ENCODE assay signal across 9 cellular contexts in genomic region chr17:80755650-80756405, GRCh38.
DNase-seq lines count a peak whose midpoint lies in the region; ATAC-seq and TF ChIP-seq lines count a peak whose summit lies in the region.
"Had no signal": no experiment of that assay in that cellular context is flagged by ENCODE, and none has a peak within 500 bp of the region (broad histone marks: within the 10 kb centered on the region; RNA-seq: fewer than 3 reads in every experiment).

No MANE protein-coding gene starts in this region.

- ATAC-seq in stimulated activated effector memory CD8-positive, alpha-beta T cell treated with anti-CD3 and anti-CD28 coated beads, Interleukin-12 subunit alpha, Interleukin-12 subunit beta, amount 100 ng/mL, for 72 hours = no peak

- H2BK15ac ChIP-seq in neuronal stem cell (ENCODE audit: low read length) (no peak overlapping the region), mesenchymal stem cell (ENCODE audit: low read depth, poor library complexity, severe bottlenecking) (no peak overlapping the region)

- no peaks in the 10 kb centered on the region for H3K9me3 ChIP-seq in neuronal stem cell (replicated peaks in 1 of 2; ENCODE audit: control insufficient read depth in 2 of 2, insufficient read depth in 1 of 2, low read depth in 1 of 2, low read length in 2 of 2)
- H3K9me3 ChIP-seq in mesenchymal stem cell (ENCODE audit: control insufficient read depth, low read length) = no peaks in the 10 kb centered on the region
- H3K9me3 ChIP-seq: Peyer's patch had no signal

- no peak overlapping the region for H3K4me3 ChIP-seq in choroid plexus epithelial cell (ENCODE audit: low read depth, low read length)
- no peak overlapping the region for H3K4me3 ChIP-seq in neuronal stem cell (ENCODE audit: low read length in 2 of 2)
- H3K4me3 ChIP-seq in mesenchymal stem cell (ENCODE audit: insufficient read depth in 1 of 2, low read depth in 1 of 2, low read length in 2 of 2) = no peak overlapping the region
- H3K4me3 ChIP-seq: Peyer's patch had no signal

- H4K91ac ChIP-seq in neuronal stem cell (ENCODE audit: low read depth, low read length, poor library complexity) (no peak overlapping the region), mesenchymal stem cell (ENCODE audit: low read length) (no peak overlapping the region)

- WGBS in neuronal stem cell (ENCODE audit: extremely low coverage in 2 of 2, insufficient read length in 2 of 2, insufficient replicate concordance in 1 of 2), 2 donors = no CpG with 5 or more reads among the region's 5 CpGs
- 100% methylated on average over 3 of the region's 5 CpGs for WGBS in mesenchymal stem cell

- no peak overlapping the region for H2AFZ ChIP-seq in neuronal stem cell (ENCODE audit: low read length)
- H2AFZ ChIP-seq in mesenchymal stem cell (ENCODE audit: low read depth, low read length) = no peak overlapping the region

- no peak overlapping the region for H3K4me3 Mint-ChIP-seq in activated naive CD4-positive, alpha-beta T cell treated with anti-CD3 and anti-CD28 coated beads, Interleukin-2, amount 10 ng/mL, durations not matched to agents 7 days and 5 days
- H3K4me3 Mint-ChIP-seq in stimulated activated effector memory CD8-positive, alpha-beta T cell treated with anti-CD3 and anti-CD28 coated beads, Interleukin-12 subunit alpha, Interleukin-12 subunit beta, amount 100 ng/mL, for 72 hours = no peak overlapping the region

- H3K9ac ChIP-seq in neuronal stem cell (ENCODE audit: low read depth, low read length, poor library complexity) = no peak overlapping the region
- no peak overlapping the region for H3K9ac ChIP-seq in mesenchymal stem cell (ENCODE audit: low read length)

- H3K36me3 Mint-ChIP-seq in activated naive CD4-positive, alpha-beta T cell treated with anti-CD3 and anti-CD28 coated beads, Interleukin-2, amount 10 ng/mL, durations not matched to agents 7 days and 5 days = peaks cover 64% of the 10 kb centered on the region
- peaks cover 32% of the 10 kb centered on the region for H3K36me3 Mint-ChIP-seq in stimulated activated effector memory CD8-positive, alpha-beta T cell treated with anti-CD3 and anti-CD28 coated beads, Interleukin-12 subunit alpha, Interleukin-12 subunit beta, amount 100 ng/mL, for 72 hours

- H4K8ac ChIP-seq in neuronal stem cell (ENCODE audit: low read depth, low read length) = no peak overlapping the region
- no peak overlapping the region for H4K8ac ChIP-seq in mesenchymal stem cell (ENCODE audit: low read length)

- H3K27ac Mint-ChIP-seq in activated naive CD4-positive, alpha-beta T cell treated with anti-CD3 and anti-CD28 coated beads, Interleukin-2, amount 10 ng/mL, durations not matched to agents 7 days and 5 days = peak overlapping the region; percentile 69
- H3K27ac Mint-ChIP-seq in stimulated activated effector memory CD8-positive, alpha-beta T cell treated with anti-CD3 and anti-CD28 coated beads, Interleukin-12 subunit alpha, Interleukin-12 subunit beta, amount 100 ng/mL, for 72 hours = peak overlapping the region; percentile 73

- H2BK5ac ChIP-seq in neuronal stem cell (ENCODE audit: low read length) (no peak overlapping the region), mesenchymal stem cell (ENCODE audit: low read depth, low read length, poor library complexity, severe bottlenecking) (no peak overlapping the region)

- H3K27me3 ChIP-seq in neuronal stem cell (ENCODE audit: control insufficient read depth in 3 of 3, insufficient read depth in 3 of 3, low read depth in 1 of 3, low read length in 3 of 3) (no peaks in the 10 kb centered on the region), mesenchymal stem cell (ENCODE audit: control insufficient read depth in 1 of 2, insufficient read depth in 1 of 2, low read length in 2 of 2) (no peaks in the 10 kb centered on the region)
- H3K27me3 ChIP-seq: Peyer's patch had no signal

- no peak overlapping the region for H2BK120ac ChIP-seq in neuronal stem cell (ENCODE audit: low read depth, low read length)
- no peak overlapping the region for H2BK120ac ChIP-seq in mesenchymal stem cell (ENCODE audit: low read depth, low read length)

- H2BK12ac ChIP-seq in neuronal stem cell (ENCODE audit: low read length) = no peak overlapping the region
- peak overlapping the region in 1 of 2 experiments; percentile 12 for H2BK12ac ChIP-seq in mesenchymal stem cell (ENCODE audit: low read length in 2 of 2)

- H3K79me1 ChIP-seq in neuronal stem cell (ENCODE audit: low read depth, low read length) (no peaks in the 10 kb centered on the region), mesenchymal stem cell (replicated peaks; ENCODE audit: low read length, poor library complexity, severe bottlenecking) (peaks cover 27% of the 10 kb centered on the region)

- peaks cover 84% of the 10 kb centered on the region for H3K4me1 Mint-ChIP-seq in activated naive CD4-positive, alpha-beta T cell treated with anti-CD3 and anti-CD28 coated beads, Interleukin-2, amount 10 ng/mL, durations not matched to agents 7 days and 5 days
- peaks cover 40% of the 10 kb centered on the region for H3K4me1 Mint-ChIP-seq in stimulated activated effector memory CD8-positive, alpha-beta T cell treated with anti-CD3 and anti-CD28 coated beads, Interleukin-12 subunit alpha, Interleukin-12 subunit beta, amount 100 ng/mL, for 72 hours

- no peak overlapping the region for H3K23ac ChIP-seq in neuronal stem cell (ENCODE audit: low read depth, low read length, poor library complexity)
- H3K23ac ChIP-seq in mesenchymal stem cell (ENCODE audit: low read length in 2 of 2) = no peak overlapping the region

- H3K4ac ChIP-seq in neuronal stem cell (ENCODE audit: low read length) (no peak overlapping the region), mesenchymal stem cell (ENCODE audit: low read depth in 1 of 2, low read length in 2 of 2) (no peak overlapping the region)

- no peaks in the 10 kb centered on the region for H3K27me3 Mint-ChIP-seq in activated naive CD4-positive, alpha-beta T cell treated with anti-CD3 and anti-CD28 coated beads, Interleukin-2, amount 10 ng/mL, durations not matched to agents 7 days and 5 days

- no peaks in the 10 kb centered on the region for H3K9me3 Mint-ChIP-seq in activated naive CD4-positive, alpha-beta T cell treated with anti-CD3 and anti-CD28 coated beads, Interleukin-2, amount 10 ng/mL, durations not matched to agents 7 days and 5 days
- H3K9me3 Mint-ChIP-seq in stimulated activated effector memory CD8-positive, alpha-beta T cell treated with anti-CD3 and anti-CD28 coated beads, Interleukin-12 subunit alpha, Interleukin-12 subunit beta, amount 100 ng/mL, for 72 hours = no peaks in the 10 kb centered on the region

- H3K36me3 ChIP-seq in neuronal stem cell (replicated peaks in 1 of 2; ENCODE audit: control insufficient read depth in 2 of 2, insufficient read depth in 2 of 2, low read length in 2 of 2) (peaks cover 1 to 12% of the 10 kb centered on the region in 2 donors), mesenchymal stem cell (ENCODE audit: control insufficient read depth in 1 of 2, insufficient read depth in 2 of 2, low read depth in 1 of 2, low read length in 2 of 2) (peaks cover 31 to 41% of the 10 kb centered on the region in 2 experiments)

- peaks cover 13 to 16% of the 10 kb centered on the region in 2 donors for H3K4me1 ChIP-seq in neuronal stem cell (ENCODE audit: control insufficient read depth in 2 of 2, insufficient read depth in 1 of 2, low read depth in 1 of 2, low read length in 2 of 2)
- peaks cover 20% of the 10 kb centered on the region for H3K4me1 ChIP-seq in mesenchymal stem cell (ENCODE audit: control insufficient read depth, insufficient read depth, low read depth, low read length)

- H2AK5ac ChIP-seq in neuronal stem cell (ENCODE audit: low read depth, low read length) (no peak overlapping the region), mesenchymal stem cell (ENCODE audit: low read length, severe bottlenecking) (no peak overlapping the region)

- CTCF ChIA-PET in activated naive CD4-positive, alpha-beta T cell treated with anti-CD3 and anti-CD28 coated beads, Interleukin-2, amount 10 ng/mL, durations not matched to agents 7 days and 5 days (lab: Charles Lee) = interaction anchor here (0.9 to 2.6 kb wide), 6 partner anchors 15 to 143 kb away, joined by 3 to 5 read pairs (median 3); no protein-coding TSS in a partner anchor

- TF ChIP-seq CTCF in choroid plexus epithelial cell (conservative IDR thresholded peaks at IDR 0.05; ENCODE audit: low read depth, low read length) = peak; percentile 64

- H3K27ac ChIP-seq in neuronal stem cell (replicated peaks; ENCODE audit: low read length) (no peak overlapping the region), mesenchymal stem cell (ENCODE audit: low read length, poor library complexity, severe bottlenecking) (no peak overlapping the region)
- H3K27ac ChIP-seq: Peyer's patch had no signal

- H3K4me2 ChIP-seq in neuronal stem cell (ENCODE audit: insufficient read depth, low read length, poor library complexity, severe bottlenecking) (no peak overlapping the region), mesenchymal stem cell (ENCODE audit: low read length, poor library complexity, severe bottlenecking) (no peak overlapping the region)

- no peak overlapping the region for H3K18ac ChIP-seq in neuronal stem cell (ENCODE audit: low read length)
- H3K18ac ChIP-seq in mesenchymal stem cell (ENCODE audit: low read depth in 1 of 2, low read length in 2 of 2) = no peak overlapping the region

- H3K14ac ChIP-seq in neuronal stem cell (ENCODE audit: low read length) = no peak overlapping the region
- H3K14ac ChIP-seq in mesenchymal stem cell (ENCODE audit: low read length in 2 of 2) = no peak overlapping the region

- no peak for DNase-seq in activated naive CD4-positive, alpha-beta T cell treated with anti-CD3 and anti-CD28 coated beads, Interleukin-2, amount 10 ng/mL, durations not matched to agents 7 days and 5 days
- no peak for DNase-seq in activated naive CD4-positive, alpha-beta T cell treated with anti-CD3 and anti-CD28 coated beads, Interleukin-2, amount 50 U/mL, for 16 hours
- peak; percentile 31 for DNase-seq in NCI-H2107 (lab: John Stamatoyannopoulos, UW)
- DNase-seq in choroid plexus epithelial cell (ENCODE audit: low read depth) = no peak
- no peak for DNase-seq in stimulated activated effector memory CD8-positive, alpha-beta T cell treated with anti-CD3 and anti-CD28 coated beads, Interleukin-12 subunit alpha, Interleukin-12 subunit beta, amount 100 ng/mL, for 72 hours (ENCODE audit: low spot score in 2 of 2)
- no peak for DNase-seq in neuronal stem cell (ENCODE audit: low spot score)
- DNase-seq in occipital lobe (lab: John Stamatoyannopoulos, UW) = no peak
- no peak for DNase-seq in mesenchymal stem cell
- DNase-seq: Peyer's patch had no signal
